Comparison of ENCODE assay signal across 20 cellular contexts in the genomic region with DNA sequence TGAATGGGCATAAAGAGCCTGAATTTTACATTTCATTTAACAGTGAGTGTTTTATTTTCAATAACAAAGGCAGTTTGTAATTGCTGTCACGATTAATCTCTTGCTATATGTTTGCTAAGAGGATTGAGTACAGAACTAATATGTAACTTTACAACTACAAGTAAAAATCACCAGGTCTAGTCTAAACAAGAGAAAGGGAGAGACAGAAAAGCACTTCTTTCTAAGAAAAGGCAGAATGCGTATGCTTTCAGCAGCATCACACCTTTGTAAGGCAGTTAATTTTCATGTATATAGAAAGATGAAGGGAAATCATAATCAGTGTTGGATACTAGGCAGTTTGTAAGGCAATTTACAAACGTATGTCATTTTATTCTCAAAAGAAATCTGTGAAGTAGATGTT.
"Had no signal": no experiment of that assay in that cellular context is flagged by ENCODE, and none has a peak within 500 bp of the region (broad histone marks: within the 10 kb centered on the region; RNA-seq: fewer than 3 reads in every experiment).

No MANE protein-coding gene starts in this region.

- H3K4me3 ChIP-seq: coronary artery, psoas muscle, spleen, stomach, thoracic aorta, transverse colon had no signal

- H3K4me1 ChIP-seq: psoas muscle, spleen, stomach, transverse colon had no signal

- H3K36me3 Mint-ChIP-seq: naive thymus-derived CD4-positive, alpha-beta T cell had no signal

- H3K9me3 Mint-ChIP-seq: nephron progenitor cell had no signal

- H3K4me3 Mint-ChIP-seq: naive thymus-derived CD4-positive, alpha-beta T cell; nephron progenitor cell had no signal

- H3K9me3 ChIP-seq: neutrophil, psoas muscle, stomach, thoracic aorta, transverse colon had no signal

- H3K36me3 ChIP-seq: neutrophil, spleen, stomach, thoracic aorta, transverse colon had no signal

- H3K4me1 Mint-ChIP-seq: naive thymus-derived CD4-positive, alpha-beta T cell; nephron progenitor cell had no signal

- H3K27ac ChIP-seq: coronary artery, neutrophil, psoas muscle, spleen, stomach, thoracic aorta, transverse colon had no signal

- DNase-seq: effector CD8-positive, alpha-beta T cell; foreskin melanocyte; head of caudate nucleus; hippocampal formation; kidney glomerular epithelial cell; mesendoderm; naive thymus-derived CD4-positive, alpha-beta T cell; nephron progenitor cell; psoas muscle; spleen; stimulated activated CD4-positive, alpha-beta T cell treated with anti-CD3 and anti-CD28 coated beads, Interleukin-15, amount 100 ng/mL, for 24 hours; stimulated activated CD4-positive, alpha-beta T cell treated with anti-CD3 and anti-CD28 coated beads, Interleukin-1b, Interleukin-23, amount 100 ng/mL, for 48 hours; stimulated activated CD4-positive, alpha-beta T cell treated with anti-CD3 and anti-CD28 coated beads, Interleukin-4, amount 100 ng/mL, for 4 hours; stimulated activated naive CD4-positive, alpha-beta T cell; stomach; substantia nigra; transverse colon had no signal

- H3K27ac Mint-ChIP-seq: naive thymus-derived CD4-positive, alpha-beta T cell; nephron progenitor cell had no signal

- H3K27me3 ChIP-seq: neutrophil, spleen, stomach, transverse colon had no signal
